In genomic region chr11:59692915-59693314, GRCh38 we compare ENCODE assay signal across 11 cellular contexts. TPM values are rescaled to one million over a fixed set of nuclear protein-coding genes. Genes with fewer than 3 reads are reported as not detected.
"Had no signal": no experiment of that assay in that cellular context is flagged by ENCODE, and none has a peak within 500 bp of the region (broad histone marks: within the 10 kb centered on the region; RNA-seq: fewer than 3 reads in every experiment).

No MANE protein-coding gene starts in this region.

- H3K27ac ChIP-seq: HL-60, KMS-11 had no signal

- DNase-seq: IMR-90, Karpas-422, KBM-7, KG1 had no signal

- H3K4me2 ChIP-seq: KMS-11 had no signal

- H3K9ac ChIP-seq: KMS-11 had no signal

- FAIRE-seq: HepG2, HTR-8/SVneo had no signal

- ATAC-seq: HepG2 had no signal

RNA-seq across cellular contexts. Expression of gene OR10V1, which starts 20.7 kb away (rescaled TPM):
- total RNA-seq: HepG2, HT-29, HT1080, IMR-90 had no signal
- polyA plus RNA-seq: HepG2, IgD-negative memory B cell, IMR-90 had no signal
